ENCODE assay signal across 1 cellular context in the genomic region with DNA sequence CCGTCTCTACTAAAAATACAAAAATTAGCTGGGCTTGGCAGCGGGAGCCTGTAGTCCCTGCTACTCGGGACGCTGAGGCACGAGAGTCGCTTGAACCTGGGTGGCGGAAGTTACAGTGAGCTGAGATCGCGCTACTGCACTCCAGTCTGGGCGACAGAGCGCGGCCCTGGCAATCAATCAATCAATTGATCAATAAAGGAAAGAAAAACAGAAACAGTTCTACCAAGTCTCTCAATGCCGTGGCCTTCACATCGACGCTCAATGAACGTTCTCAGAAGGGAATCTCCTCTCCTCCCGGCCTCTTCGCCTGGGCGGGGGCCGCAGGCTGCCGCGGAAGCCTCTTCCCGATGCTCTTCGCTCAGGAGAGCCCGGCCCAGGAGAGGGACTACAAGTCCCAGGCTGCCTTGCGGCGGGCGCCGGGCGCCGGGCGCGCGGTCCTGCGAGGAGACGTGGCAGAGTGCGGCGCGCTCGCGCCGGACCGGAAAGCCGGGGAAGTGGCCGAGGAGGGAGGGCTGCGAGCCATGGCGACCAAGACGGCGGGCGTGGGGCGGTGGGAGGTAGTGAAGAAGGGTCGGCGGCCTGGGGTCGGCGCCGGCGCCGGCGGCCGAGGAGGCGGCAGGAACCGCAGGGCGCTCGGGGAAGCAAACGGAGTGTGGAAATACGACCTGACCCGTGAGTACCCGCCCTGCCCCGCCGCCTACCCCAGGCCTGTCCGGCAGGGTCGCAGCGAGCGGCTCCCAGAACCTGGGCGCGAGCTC.
TF ChIP-seq lines count a peak whose summit lies in the region.

A gene with protein sequence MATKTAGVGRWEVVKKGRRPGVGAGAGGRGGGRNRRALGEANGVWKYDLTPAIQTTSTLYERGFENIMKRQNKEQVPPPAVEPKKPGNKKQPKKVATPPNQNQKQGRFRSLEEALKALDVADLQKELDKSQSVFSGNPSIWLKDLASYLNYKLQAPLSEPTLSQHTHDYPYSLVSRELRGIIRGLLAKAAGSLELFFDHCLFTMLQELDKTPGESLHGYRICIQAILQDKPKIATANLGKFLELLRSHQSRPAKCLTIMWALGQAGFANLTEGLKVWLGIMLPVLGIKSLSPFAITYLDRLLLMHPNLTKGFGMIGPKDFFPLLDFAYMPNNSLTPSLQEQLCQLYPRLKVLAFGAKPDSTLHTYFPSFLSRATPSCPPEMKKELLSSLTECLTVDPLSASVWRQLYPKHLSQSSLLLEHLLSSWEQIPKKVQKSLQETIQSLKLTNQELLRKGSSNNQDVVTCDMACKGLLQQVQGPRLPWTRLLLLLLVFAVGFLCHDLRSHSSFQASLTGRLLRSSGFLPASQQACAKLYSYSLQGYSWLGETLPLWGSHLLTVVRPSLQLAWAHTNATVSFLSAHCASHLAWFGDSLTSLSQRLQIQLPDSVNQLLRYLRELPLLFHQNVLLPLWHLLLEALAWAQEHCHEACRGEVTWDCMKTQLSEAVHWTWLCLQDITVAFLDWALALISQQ (plus strand): TSS at position 471 of the 758 bp plus-strand sequence. CDS start 51 bp downstream, at position 522.

TF ChIP-seq in HepG2, 621 proteins besides CTCF, POLR2A, EP300 and RAD21 (continued from another document and continues in another):
- TF ChIP-seq, protein P1, sequence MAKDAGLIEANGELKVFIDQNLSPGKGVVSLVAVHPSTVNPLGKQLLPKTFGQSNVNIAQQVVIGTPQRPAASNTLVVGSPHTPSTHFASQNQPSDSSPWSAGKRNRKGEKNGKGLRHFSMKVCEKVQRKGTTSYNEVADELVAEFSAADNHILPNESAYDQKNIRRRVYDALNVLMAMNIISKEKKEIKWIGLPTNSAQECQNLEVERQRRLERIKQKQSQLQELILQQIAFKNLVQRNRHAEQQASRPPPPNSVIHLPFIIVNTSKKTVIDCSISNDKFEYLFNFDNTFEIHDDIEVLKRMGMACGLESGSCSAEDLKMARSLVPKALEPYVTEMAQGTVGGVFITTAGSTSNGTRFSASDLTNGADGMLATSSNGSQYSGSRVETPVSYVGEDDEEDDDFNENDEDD (CRISPR knock-in tag; IDR thresholded peaks at IDR 0.05; ENCODE audit: borderline replicate concordance), result peak; percentile 89
- peak; percentile 85 for TF ChIP-seq ETV5 (CRISPR knock-in tag; IDR thresholded peaks at IDR 0.05; ENCODE audit: borderline replicate concordance)
- TF ChIP-seq SCMH1 (CRISPR knock-in tag; IDR thresholded peaks at IDR 0.05; ENCODE audit: borderline replicate concordance), result no peak
- TF ChIP-seq, protein P2, sequence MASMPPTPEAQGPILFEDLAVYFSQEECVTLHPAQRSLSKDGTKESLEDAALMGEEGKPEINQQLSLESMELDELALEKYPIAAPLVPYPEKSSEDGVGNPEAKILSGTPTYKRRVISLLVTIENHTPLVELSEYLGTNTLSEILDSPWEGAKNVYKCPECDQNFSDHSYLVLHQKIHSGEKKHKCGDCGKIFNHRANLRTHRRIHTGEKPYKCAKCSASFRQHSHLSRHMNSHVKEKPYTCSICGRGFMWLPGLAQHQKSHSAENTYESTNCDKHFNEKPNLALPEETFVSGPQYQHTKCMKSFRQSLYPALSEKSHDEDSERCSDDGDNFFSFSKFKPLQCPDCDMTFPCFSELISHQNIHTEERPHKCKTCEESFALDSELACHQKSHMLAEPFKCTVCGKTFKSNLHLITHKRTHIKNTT (CRISPR knock-in tag; IDR thresholded peaks at IDR 0.05), result no peak
- TF ChIP-seq, protein P3, sequence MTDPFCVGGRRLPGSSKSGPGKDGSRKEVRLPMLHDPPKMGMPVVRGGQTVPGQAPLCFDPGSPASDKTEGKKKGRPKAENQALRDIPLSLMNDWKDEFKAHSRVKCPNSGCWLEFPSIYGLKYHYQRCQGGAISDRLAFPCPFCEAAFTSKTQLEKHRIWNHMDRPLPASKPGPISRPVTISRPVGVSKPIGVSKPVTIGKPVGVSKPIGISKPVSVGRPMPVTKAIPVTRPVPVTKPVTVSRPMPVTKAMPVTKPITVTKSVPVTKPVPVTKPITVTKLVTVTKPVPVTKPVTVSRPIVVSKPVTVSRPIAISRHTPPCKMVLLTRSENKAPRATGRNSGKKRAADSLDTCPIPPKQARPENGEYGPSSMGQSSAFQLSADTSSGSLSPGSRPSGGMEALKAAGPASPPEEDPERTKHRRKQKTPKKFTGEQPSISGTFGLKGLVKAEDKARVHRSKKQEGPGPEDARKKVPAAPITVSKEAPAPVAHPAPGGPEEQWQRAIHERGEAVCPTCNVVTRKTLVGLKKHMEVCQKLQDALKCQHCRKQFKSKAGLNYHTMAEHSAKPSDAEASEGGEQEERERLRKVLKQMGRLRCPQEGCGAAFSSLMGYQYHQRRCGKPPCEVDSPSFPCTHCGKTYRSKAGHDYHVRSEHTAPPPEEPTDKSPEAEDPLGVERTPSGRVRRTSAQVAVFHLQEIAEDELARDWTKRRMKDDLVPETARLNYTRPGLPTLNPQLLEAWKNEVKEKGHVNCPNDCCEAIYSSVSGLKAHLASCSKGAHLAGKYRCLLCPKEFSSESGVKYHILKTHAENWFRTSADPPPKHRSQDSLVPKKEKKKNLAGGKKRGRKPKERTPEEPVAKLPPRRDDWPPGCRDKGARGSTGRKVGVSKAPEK (CRISPR knock-in tag; IDR thresholded peaks at IDR 0.05; ENCODE audit: borderline replicate concordance), result no peak
- no peak for TF ChIP-seq MATR3 (CRISPR knock-in tag; IDR thresholded peaks at IDR 0.05)
- TF ChIP-seq ZNF33B (CRISPR knock-in tag; IDR thresholded peaks at IDR 0.05), result peak; percentile 53; the same call in 1 of the 2 replicates
- TF ChIP-seq ZNF24 (IDR thresholded peaks at IDR 0.05), result no peak
- peak; percentile 96 for TF ChIP-seq SNAPC2 (CRISPR knock-in tag; IDR thresholded peaks at IDR 0.05)
- peak; percentile 72; the same call in 1 of the 2 replicates for TF ChIP-seq KDM5A (IDR thresholded peaks at IDR 0.05; ENCODE audit: borderline replicate concordance, low read length)
- TF ChIP-seq, protein P4, sequence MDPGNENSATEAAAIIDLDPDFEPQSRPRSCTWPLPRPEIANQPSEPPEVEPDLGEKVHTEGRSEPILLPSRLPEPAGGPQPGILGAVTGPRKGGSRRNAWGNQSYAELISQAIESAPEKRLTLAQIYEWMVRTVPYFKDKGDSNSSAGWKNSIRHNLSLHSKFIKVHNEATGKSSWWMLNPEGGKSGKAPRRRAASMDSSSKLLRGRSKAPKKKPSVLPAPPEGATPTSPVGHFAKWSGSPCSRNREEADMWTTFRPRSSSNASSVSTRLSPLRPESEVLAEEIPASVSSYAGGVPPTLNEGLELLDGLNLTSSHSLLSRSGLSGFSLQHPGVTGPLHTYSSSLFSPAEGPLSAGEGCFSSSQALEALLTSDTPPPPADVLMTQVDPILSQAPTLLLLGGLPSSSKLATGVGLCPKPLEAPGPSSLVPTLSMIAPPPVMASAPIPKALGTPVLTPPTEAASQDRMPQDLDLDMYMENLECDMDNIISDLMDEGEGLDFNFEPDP (CRISPR knock-in tag; conservative IDR thresholded peaks at IDR 0.05), result no peak
- peak; percentile 73; the same call in 1 of the 2 replicates for TF ChIP-seq ZBTB38 (CRISPR knock-in tag; IDR thresholded peaks at IDR 0.05)
- TF ChIP-seq FOXA1 (IDR thresholded peaks at IDR 0.05), result no peak
- no peak for TF ChIP-seq FOXA1 (CRISPR knock-in tag; IDR thresholded peaks at IDR 0.05)
- TF ChIP-seq PAF1 (CRISPR knock-in tag; IDR thresholded peaks at IDR 0.05), result no peak
- TF ChIP-seq, protein P5, sequence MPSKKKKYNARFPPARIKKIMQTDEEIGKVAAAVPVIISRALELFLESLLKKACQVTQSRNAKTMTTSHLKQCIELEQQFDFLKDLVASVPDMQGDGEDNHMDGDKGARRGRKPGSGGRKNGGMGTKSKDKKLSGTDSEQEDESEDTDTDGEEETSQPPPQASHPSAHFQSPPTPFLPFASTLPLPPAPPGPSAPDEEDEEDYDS (CRISPR knock-in tag; IDR thresholded peaks at IDR 0.05), result peak; percentile 67
- TF ChIP-seq TOE1 (CRISPR knock-in tag; IDR thresholded peaks at IDR 0.05), result peak; percentile 69; the same call in 1 of the 2 replicates
- peak; percentile 63; the same call in 1 of the 2 replicates for TF ChIP-seq ZNF792 (CRISPR knock-in tag; IDR thresholded peaks at IDR 0.05)
- TF ChIP-seq TEAD2 (CRISPR knock-in tag; IDR thresholded peaks at IDR 0.05), result no peak
- TF ChIP-seq ZNF724P (CRISPR knock-in tag; IDR thresholded peaks at IDR 0.05; ENCODE audit: borderline replicate concordance), result peak; percentile 68; the same call in 1 of the 2 replicates
- no peak for TF ChIP-seq ZNF296 (CRISPR knock-in tag; conservative IDR thresholded peaks at IDR 0.05)
- TF ChIP-seq, protein P6, sequence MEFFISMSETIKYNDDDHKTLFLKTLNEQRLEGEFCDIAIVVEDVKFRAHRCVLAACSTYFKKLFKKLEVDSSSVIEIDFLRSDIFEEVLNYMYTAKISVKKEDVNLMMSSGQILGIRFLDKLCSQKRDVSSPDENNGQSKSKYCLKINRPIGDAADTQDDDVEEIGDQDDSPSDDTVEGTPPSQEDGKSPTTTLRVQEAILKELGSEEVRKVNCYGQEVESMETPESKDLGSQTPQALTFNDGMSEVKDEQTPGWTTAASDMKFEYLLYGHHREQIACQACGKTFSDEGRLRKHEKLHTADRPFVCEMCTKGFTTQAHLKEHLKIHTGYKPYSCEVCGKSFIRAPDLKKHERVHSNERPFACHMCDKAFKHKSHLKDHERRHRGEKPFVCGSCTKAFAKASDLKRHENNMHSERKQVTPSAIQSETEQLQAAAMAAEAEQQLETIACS (CRISPR knock-in tag; IDR thresholded peaks at IDR 0.05), result peak; percentile 99
- TF ChIP-seq, protein P7, sequence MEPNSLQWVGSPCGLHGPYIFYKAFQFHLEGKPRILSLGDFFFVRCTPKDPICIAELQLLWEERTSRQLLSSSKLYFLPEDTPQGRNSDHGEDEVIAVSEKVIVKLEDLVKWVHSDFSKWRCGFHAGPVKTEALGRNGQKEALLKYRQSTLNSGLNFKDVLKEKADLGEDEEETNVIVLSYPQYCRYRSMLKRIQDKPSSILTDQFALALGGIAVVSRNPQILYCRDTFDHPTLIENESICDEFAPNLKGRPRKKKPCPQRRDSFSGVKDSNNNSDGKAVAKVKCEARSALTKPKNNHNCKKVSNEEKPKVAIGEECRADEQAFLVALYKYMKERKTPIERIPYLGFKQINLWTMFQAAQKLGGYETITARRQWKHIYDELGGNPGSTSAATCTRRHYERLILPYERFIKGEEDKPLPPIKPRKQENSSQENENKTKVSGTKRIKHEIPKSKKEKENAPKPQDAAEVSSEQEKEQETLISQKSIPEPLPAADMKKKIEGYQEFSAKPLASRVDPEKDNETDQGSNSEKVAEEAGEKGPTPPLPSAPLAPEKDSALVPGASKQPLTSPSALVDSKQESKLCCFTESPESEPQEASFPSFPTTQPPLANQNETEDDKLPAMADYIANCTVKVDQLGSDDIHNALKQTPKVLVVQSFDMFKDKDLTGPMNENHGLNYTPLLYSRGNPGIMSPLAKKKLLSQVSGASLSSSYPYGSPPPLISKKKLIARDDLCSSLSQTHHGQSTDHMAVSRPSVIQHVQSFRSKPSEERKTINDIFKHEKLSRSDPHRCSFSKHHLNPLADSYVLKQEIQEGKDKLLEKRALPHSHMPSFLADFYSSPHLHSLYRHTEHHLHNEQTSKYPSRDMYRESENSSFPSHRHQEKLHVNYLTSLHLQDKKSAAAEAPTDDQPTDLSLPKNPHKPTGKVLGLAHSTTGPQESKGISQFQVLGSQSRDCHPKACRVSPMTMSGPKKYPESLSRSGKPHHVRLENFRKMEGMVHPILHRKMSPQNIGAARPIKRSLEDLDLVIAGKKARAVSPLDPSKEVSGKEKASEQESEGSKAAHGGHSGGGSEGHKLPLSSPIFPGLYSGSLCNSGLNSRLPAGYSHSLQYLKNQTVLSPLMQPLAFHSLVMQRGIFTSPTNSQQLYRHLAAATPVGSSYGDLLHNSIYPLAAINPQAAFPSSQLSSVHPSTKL (CRISPR knock-in tag; IDR thresholded peaks at IDR 0.05), result peak; percentile 56
- TF ChIP-seq, protein P8, sequence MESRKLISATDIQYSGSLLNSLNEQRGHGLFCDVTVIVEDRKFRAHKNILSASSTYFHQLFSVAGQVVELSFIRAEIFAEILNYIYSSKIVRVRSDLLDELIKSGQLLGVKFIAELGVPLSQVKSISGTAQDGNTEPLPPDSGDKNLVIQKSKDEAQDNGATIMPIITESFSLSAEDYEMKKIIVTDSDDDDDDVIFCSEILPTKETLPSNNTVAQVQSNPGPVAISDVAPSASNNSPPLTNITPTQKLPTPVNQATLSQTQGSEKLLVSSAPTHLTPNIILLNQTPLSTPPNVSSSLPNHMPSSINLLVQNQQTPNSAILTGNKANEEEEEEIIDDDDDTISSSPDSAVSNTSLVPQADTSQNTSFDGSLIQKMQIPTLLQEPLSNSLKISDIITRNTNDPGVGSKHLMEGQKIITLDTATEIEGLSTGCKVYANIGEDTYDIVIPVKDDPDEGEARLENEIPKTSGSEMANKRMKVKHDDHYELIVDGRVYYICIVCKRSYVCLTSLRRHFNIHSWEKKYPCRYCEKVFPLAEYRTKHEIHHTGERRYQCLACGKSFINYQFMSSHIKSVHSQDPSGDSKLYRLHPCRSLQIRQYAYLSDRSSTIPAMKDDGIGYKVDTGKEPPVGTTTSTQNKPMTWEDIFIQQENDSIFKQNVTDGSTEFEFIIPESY (CRISPR knock-in tag; IDR thresholded peaks at IDR 0.05), result no peak
- peak; percentile 91 for TF ChIP-seq SIN3A (IDR thresholded peaks at IDR 0.05; ENCODE audit: borderline replicate concordance, low read depth, low read length)
- no peak for TF ChIP-seq SIX4 (CRISPR knock-in tag; IDR thresholded peaks at IDR 0.05)
- TF ChIP-seq ZNF451 (CRISPR knock-in tag; IDR thresholded peaks at IDR 0.05), result 0 out of 2 replicates have a peak, but pooled peaks have one; percentile 56
- TF ChIP-seq, protein P9, sequence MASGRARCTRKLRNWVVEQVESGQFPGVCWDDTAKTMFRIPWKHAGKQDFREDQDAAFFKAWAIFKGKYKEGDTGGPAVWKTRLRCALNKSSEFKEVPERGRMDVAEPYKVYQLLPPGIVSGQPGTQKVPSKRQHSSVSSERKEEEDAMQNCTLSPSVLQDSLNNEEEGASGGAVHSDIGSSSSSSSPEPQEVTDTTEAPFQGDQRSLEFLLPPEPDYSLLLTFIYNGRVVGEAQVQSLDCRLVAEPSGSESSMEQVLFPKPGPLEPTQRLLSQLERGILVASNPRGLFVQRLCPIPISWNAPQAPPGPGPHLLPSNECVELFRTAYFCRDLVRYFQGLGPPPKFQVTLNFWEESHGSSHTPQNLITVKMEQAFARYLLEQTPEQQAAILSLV (CRISPR knock-in tag; IDR thresholded peaks at IDR 0.05; ENCODE audit: borderline replicate concordance), result peak; percentile 82
- no peak for TF ChIP-seq ZNF562 (CRISPR knock-in tag; IDR thresholded peaks at IDR 0.05; ENCODE audit: borderline replicate concordance)
- TF ChIP-seq, protein P10, sequence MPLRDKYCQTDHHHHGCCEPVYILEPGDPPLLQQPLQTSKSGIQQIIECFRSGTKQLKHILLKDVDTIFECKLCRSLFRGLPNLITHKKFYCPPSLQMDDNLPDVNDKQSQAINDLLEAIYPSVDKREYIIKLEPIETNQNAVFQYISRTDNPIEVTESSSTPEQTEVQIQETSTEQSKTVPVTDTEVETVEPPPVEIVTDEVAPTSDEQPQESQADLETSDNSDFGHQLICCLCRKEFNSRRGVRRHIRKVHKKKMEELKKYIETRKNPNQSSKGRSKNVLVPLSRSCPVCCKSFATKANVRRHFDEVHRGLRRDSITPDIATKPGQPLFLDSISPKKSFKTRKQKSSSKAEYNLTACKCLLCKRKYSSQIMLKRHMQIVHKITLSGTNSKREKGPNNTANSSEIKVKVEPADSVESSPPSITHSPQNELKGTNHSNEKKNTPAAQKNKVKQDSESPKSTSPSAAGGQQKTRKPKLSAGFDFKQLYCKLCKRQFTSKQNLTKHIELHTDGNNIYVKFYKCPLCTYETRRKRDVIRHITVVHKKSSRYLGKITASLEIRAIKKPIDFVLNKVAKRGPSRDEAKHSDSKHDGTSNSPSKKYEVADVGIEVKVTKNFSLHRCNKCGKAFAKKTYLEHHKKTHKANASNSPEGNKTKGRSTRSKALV (CRISPR knock-in tag; IDR thresholded peaks at IDR 0.05), result peak; percentile 76
- 0 out of 2 replicates have a peak, but pooled peaks have one; percentile 28 for TF ChIP-seq ZNF367 (CRISPR knock-in tag; IDR thresholded peaks at IDR 0.05; ENCODE audit: borderline replicate concordance)
